20 cellular contexts compared by ENCODE assay signal in the genomic region with DNA sequence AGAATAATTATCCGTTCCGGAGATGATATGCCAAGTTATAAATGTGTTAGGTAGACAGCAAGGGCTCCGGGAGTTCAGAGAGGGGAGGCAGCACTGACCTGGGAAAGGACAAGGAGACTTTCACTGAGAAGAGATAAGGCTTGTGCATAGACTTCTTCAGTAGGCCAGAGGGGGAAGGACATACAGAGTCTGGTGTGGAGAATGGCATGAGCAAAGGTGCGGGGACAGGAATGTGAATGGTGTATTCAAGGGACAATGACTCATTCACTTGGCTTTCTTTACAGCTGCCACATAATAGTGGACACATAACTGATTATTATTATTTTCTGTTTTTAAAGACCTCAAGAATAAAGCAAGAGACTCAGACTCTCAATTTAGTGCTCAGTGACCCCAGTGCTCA. TPM values are rescaled to one million over a fixed set of nuclear protein-coding genes. Genes with fewer than 3 reads are reported as not detected.
A peak's percentile ranks its signal among the peaks of the same experiment; 100 is the strongest.
DNase-seq lines count a peak whose midpoint lies in the region; ATAC-seq and TF ChIP-seq lines count a peak whose summit lies in the region.
"Had no signal": no experiment of that assay in that cellular context is flagged by ENCODE, and none has a peak within 500 bp of the region (broad histone marks: within the 10 kb centered on the region; RNA-seq: fewer than 3 reads in every experiment).

No MANE protein-coding gene starts in this region.

- no peak overlapping the region for H3K4me2 ChIP-seq in PC-3 (ENCODE audit: low read length)
- H3K4me2 ChIP-seq: BLaER1 treated with 17β-estradiol and CSF1 and Interleukin-3, amounts not matched to agents 10 nM and 100 nM had no signal

- CTCF ChIA-PET in PC-3 (lab: Charles Lee): no interaction called here

- BruUV-seq in PC-3 (replicated peaks; lab: Mats Ljungman, UMichigan): no TSS peak

- H3K9ac ChIP-seq in PC-3 (ENCODE audit: low read length): no peak overlapping the region
- H3K9ac ChIP-seq: BLaER1 treated with 17β-estradiol and CSF1 and Interleukin-3, amounts not matched to agents 10 nM and 100 nM had no signal

- peak; percentile 70 for ATAC-seq in PC-3
- ATAC-seq: effector memory CD8-positive, alpha-beta T cell; natural killer cell treated with Interleukin-12 subunit alpha and Interleukin-12 subunit beta and Interleukin-15 and Interleukin-18, amount 100 ng/mL, for 72 hours; T-helper 17 cell had no signal

- no peak overlapping the region for H2AFZ ChIP-seq in PC-3 (ENCODE audit: low read length)

- H3K27me3 Mint-ChIP-seq in osteocyte (ENCODE audit: unreplicated experiment): no peaks in the 10 kb centered on the region

- intact Hi-C loops in PC-3 (cut with micrococcal nuclease): no loop called here

- POLR2A ChIA-PET in PC-3 (lab: Charles Lee; ENCODE audit: unreplicated experiment): no interaction called here

- TF ChIP-seq CTCF in PC-3 (conservative IDR thresholded peaks at IDR 0.05; ENCODE audit: low read depth, low read length) (no peak), choroid plexus epithelial cell (conservative IDR thresholded peaks at IDR 0.05; ENCODE audit: low read depth, low read length) (no peak), osteocyte (IDR thresholded peaks at IDR 0.05) (no peak)

- no peak overlapping the region for H3K4me3 Mint-ChIP-seq in osteocyte (ENCODE audit: unreplicated experiment)
- H3K4me3 Mint-ChIP-seq: effector memory CD8-positive, alpha-beta T cell; natural killer cell treated with Interleukin-12 subunit alpha and Interleukin-12 subunit beta and Interleukin-15 and Interleukin-18, amount 100 ng/mL, for 72 hours; T-helper 17 cell had no signal

- H3K9me2 ChIP-seq in PC-3 (replicated peaks; ENCODE audit: low read length): no peaks in the 10 kb centered on the region

- no peaks in the 10 kb centered on the region for H3K36me3 ChIP-seq in PC-3 (ENCODE audit: low read depth, low read length)
- H3K36me3 ChIP-seq: BLaER1 treated with 17β-estradiol and CSF1 and Interleukin-3, amounts not matched to agents 10 nM and 100 nM; right lobe of liver had no signal

- H3K4me1 ChIP-seq in PC-3 (ENCODE audit: insufficient read depth, low read length): peaks cover 7% of the 10 kb centered on the region; the same call in 1 of the 2 replicates
- H3K4me1 ChIP-seq: right lobe of liver had no signal

- no peak overlapping the region for H3K27ac ChIP-seq in PC-3 (ENCODE audit: low read length)
- H3K27ac ChIP-seq: BLaER1 treated with 17β-estradiol and CSF1 and Interleukin-3, amounts not matched to agents 10 nM and 100 nM; right lobe of liver had no signal

- H3K4me3 ChIP-seq in PC-3 (ENCODE audit: low read length): no peak overlapping the region
- H3K4me3 ChIP-seq in choroid plexus epithelial cell (ENCODE audit: low read depth, low read length): no peak overlapping the region
- H3K4me3 ChIP-seq: BLaER1 treated with 17β-estradiol and CSF1 and Interleukin-3, amounts not matched to agents 10 nM and 100 nM; right lobe of liver had no signal

- no peaks in the 10 kb centered on the region for H3K36me3 Mint-ChIP-seq in osteocyte (ENCODE audit: unreplicated experiment)
- H3K36me3 Mint-ChIP-seq: natural killer cell treated with Interleukin-12 subunit alpha and Interleukin-12 subunit beta and Interleukin-15 and Interleukin-18, amount 100 ng/mL, for 72 hours had no signal

- H3K9me3 ChIP-seq in PC-3 (ENCODE audit: low read length): no peaks in the 10 kb centered on the region
- H3K9me3 ChIP-seq: BLaER1 treated with 17β-estradiol and CSF1 and Interleukin-3, amounts not matched to agents 10 nM and 100 nM; right lobe of liver had no signal

- H3K27me3 ChIP-seq in PC-3 (ENCODE audit: low read length): no peaks in the 10 kb centered on the region
- H3K27me3 ChIP-seq: BLaER1 treated with 17β-estradiol and CSF1 and Interleukin-3, amounts not matched to agents 10 nM and 100 nM; right lobe of liver had no signal

- no peaks in the 10 kb centered on the region for H3K79me2 ChIP-seq in PC-3 (ENCODE audit: low read length)

- H3K9me3 Mint-ChIP-seq in osteocyte (ENCODE audit: unreplicated experiment): no peaks in the 10 kb centered on the region
- H3K9me3 Mint-ChIP-seq: effector memory CD8-positive, alpha-beta T cell; natural killer cell treated with Interleukin-12 subunit alpha and Interleukin-12 subunit beta and Interleukin-15 and Interleukin-18, amount 100 ng/mL, for 72 hours had no signal

- no peaks in the 10 kb centered on the region for H4K20me1 ChIP-seq in PC-3 (ENCODE audit: low read length)
- H4K20me1 ChIP-seq: BLaER1 treated with 17β-estradiol and CSF1 and Interleukin-3, amounts not matched to agents 10 nM and 100 nM had no signal

- H3K4me1 Mint-ChIP-seq in osteocyte (ENCODE audit: unreplicated experiment): peaks cover 50% of the 10 kb centered on the region

- H3F3A ChIP-seq in PC-3 (ENCODE audit: low read length, unreplicated experiment): no peaks in the 10 kb centered on the region

- peak; percentile 42 for DNase-seq in GM03348 (ENCODE audit: low spot score)
- peak; percentile 54 for DNase-seq in PC-3
- peak; percentile 43 for DNase-seq in choroid plexus epithelial cell (ENCODE audit: low read depth)
- peak; percentile 13 for DNase-seq in osteocyte (ENCODE audit: extremely low spot score, unreplicated experiment)
- DNase-seq in SK-N-DZ (ENCODE audit: low spot score): no peak
- DNase-seq in activated CD4-positive, CD25-positive, alpha-beta regulatory T cell treated with anti-CD3 and anti-CD28 coated beads, Interleukin-2, amount 50 U/mL, for 72 hours: no peak
- DNase-seq in stimulated activated CD4-positive, alpha-beta T cell treated with anti-CD3 and anti-CD28 coated beads, Interleukin-4, amount 100 ng/mL, for 24 hours: no peak
- DNase-seq in NK-92 (lab: John Stamatoyannopoulos, UW; ENCODE audit: unreplicated experiment): no peak
- DNase-seq: activated CD4-positive, alpha-beta T cell treated with anti-CD3 and anti-CD28 coated beads for 4 hours; activated T-cell treated with anti-CD3 and anti-CD28 coated beads, Interleukin-2, amount 50 U/mL, for 48 hours; anterior cingulate cortex; effector memory CD8-positive, alpha-beta T cell; MM.1S; NCI-H2171 treated with DMSO at 0.1 percent for 48 hours; right lobe of liver; stimulated activated naive CD4-positive, alpha-beta T cell treated with Interleukin-2 at 50 U/mL for 16 hours; T-helper 17 cell had no signal

- H3K27ac Mint-ChIP-seq in osteocyte (ENCODE audit: unreplicated experiment): no peak overlapping the region
- H3K27ac Mint-ChIP-seq: effector memory CD8-positive, alpha-beta T cell; natural killer cell treated with Interleukin-12 subunit alpha and Interleukin-12 subunit beta and Interleukin-15 and Interleukin-18, amount 100 ng/mL, for 72 hours; T-helper 17 cell had no signal

RNA-seq across cellular contexts. Expression of a gene that starts 24.9 kb away (rescaled TPM):
- total RNA-seq in PC-3 (2014; rRNA removed) (43.3 and 69.6 TPM in 2 replicates), osteocyte (57.5 and 66.6 TPM in 2 replicates)
- polyA plus RNA-seq in SK-N-DZ (2014; cell fraction: cytosol; rRNA removed): 58.9 and 72.3 TPM in 2 replicates
- 86.0 and 102 TPM in 2 replicates for polyA plus RNA-seq in SK-N-DZ (2014; cell fraction: nucleus; rRNA removed)

RNA-seq across cellular contexts. Expression of a gene that starts 31.5 kb away (rescaled TPM):
- total RNA-seq in PC-3 (2014; rRNA removed) (not detected in 2 replicates), osteocyte (not detected in 2 replicates)
- 0.38 and 0.39 TPM in 2 replicates for polyA plus RNA-seq in SK-N-DZ (2014; cell fraction: cytosol; rRNA removed)
- 0.73 and 1.4 TPM in 2 replicates for polyA plus RNA-seq in SK-N-DZ (2014; cell fraction: nucleus; rRNA removed)
- total RNA-seq: kidney epithelial cell; natural killer cell treated with Interleukin-12 subunit alpha and Interleukin-12 subunit beta and Interleukin-15 and Interleukin-18, amount 100 ng/mL, for 72 hours; right lobe of liver; T-helper 17 cell had no signal

Comparison
In these comparisons a context has a peak if more than half of its experiments do, and no peak if none do; other contexts are left out.
1. DNase-seq: peak in GM03348 (single experiment), PC-3 (single experiment), choroid plexus epithelial cell (single experiment) and osteocyte (single experiment); none in SK-N-DZ (single experiment), activated CD4-positive, CD25-positive, alpha-beta regulatory T cell treated with anti-CD3 and anti-CD28 coated beads, Interleukin-2, amount 50 U/mL, for 72 hours (single experiment), stimulated activated CD4-positive, alpha-beta T cell treated with anti-CD3 and anti-CD28 coated beads, Interleukin-4, amount 100 ng/mL, for 24 hours (single experiment) and NK-92 (single experiment).